Comparison of ENCODE assay signal across 8 cellular contexts in genomic region chr16:21501223-21501868, GRCh38.
DNase-seq lines count a peak whose midpoint lies in the region; ATAC-seq and TF ChIP-seq lines count a peak whose summit lies in the region.
"Not testable (repeated sequence)": the region's sequence is repeated elsewhere in the genome, so short reads cannot be mapped to it uniquely, and the experiment has no call there.

No MANE protein-coding gene starts in this region.

- H3K36me3 Mint-ChIP-seq in CD4-positive, alpha-beta memory T cell = not testable (repeated sequence)
- peaks cover 28% of the 10 kb centered on the region for H3K36me3 Mint-ChIP-seq in activated T-helper 17 cell treated with anti-CD3 and anti-CD28 coated beads, Interleukin-2, amount 50 U/mL, for 72 hours (ENCODE audit: low read depth)

- H3K4me1 Mint-ChIP-seq in CD4-positive, alpha-beta memory T cell = peaks cover 2 to 20% (median 8%) of the 10 kb centered on the region in 4 donors
- not testable (repeated sequence) for H3K4me1 Mint-ChIP-seq in activated T-helper 17 cell treated with anti-CD3 and anti-CD28 coated beads, Interleukin-2, amount 50 U/mL, for 72 hours

- H3K36me3 ChIP-seq in CD4-positive, alpha-beta memory T cell (ENCODE audit: insufficient read depth, low read length); mucosa of descending colon (ENCODE audit: low read depth): not testable (repeated sequence)

- TF ChIP-seq POLR2A in erythroblast (IDR thresholded peaks at IDR 0.05; ENCODE audit: low read length) = not testable (repeated sequence)

- H3K4me3 Mint-ChIP-seq in CD4-positive, alpha-beta memory T cell = peak overlapping the region; percentile 87 to 91 (median 90)
- peak overlapping the region; percentile 70 for H3K4me3 Mint-ChIP-seq in activated T-helper 17 cell treated with anti-CD3 and anti-CD28 coated beads, Interleukin-2, amount 50 U/mL, for 72 hours

- CTCF ChIA-PET in CD4-positive, alpha-beta memory T cell (lab: Charles Lee; ENCODE audit: partially characterized antibody); RWPE1 (lab: Yijun Ruan, JAX): not testable (repeated sequence)

- ATAC-seq in GM21528 (IDR thresholded peaks at IDR 0.05; ENCODE audit: low FRiP score, unreplicated experiment) (peak; percentile 53), HG03469 (IDR thresholded peaks at IDR 0.05; ENCODE audit: unreplicated experiment) (peak; percentile 24), mucosa of descending colon (peak; percentile 81)
- peak; percentile 68 for ATAC-seq in activated T-helper 17 cell treated with anti-CD3 and anti-CD28 coated beads, Interleukin-2, amount 50 U/mL, for 72 hours (replicated peaks)

- H3K4me3 ChIP-seq in CD4-positive, alpha-beta memory T cell (ENCODE audit: low read length in 2 of 2) = peak overlapping the region in 1 of 2 donors; percentile 70
- peak overlapping the region; percentile 83 for H3K4me3 ChIP-seq in mucosa of descending colon

- not testable (repeated sequence) for H3K9me3 Mint-ChIP-seq in CD4-positive, alpha-beta memory T cell; activated T-helper 17 cell treated with anti-CD3 and anti-CD28 coated beads, Interleukin-2, amount 50 U/mL, for 72 hours

- peaks cover 14% of the 10 kb centered on the region for H3K4me1 ChIP-seq in CD4-positive, alpha-beta memory T cell (ENCODE audit: insufficient read depth, low read length)
- peaks cover 28% of the 10 kb centered on the region for H3K4me1 ChIP-seq in mucosa of descending colon (ENCODE audit: low read depth)

- not testable (repeated sequence) for H3K27me3 Mint-ChIP-seq in CD4-positive, alpha-beta memory T cell; activated T-helper 17 cell treated with anti-CD3 and anti-CD28 coated beads, Interleukin-2, amount 50 U/mL, for 72 hours

- POLR2A ChIA-PET in CD4-positive, alpha-beta memory T cell (lab: Charles Lee; ENCODE audit: partially characterized antibody) = interaction anchor here (0.6 to 2.4 kb wide), 3 partner anchors 9 to 153 kb away, joined by 3 to 15 read pairs (median 4); no protein-coding TSS in a partner anchor
- POLR2A ChIA-PET in RWPE1 (lab: Yijun Ruan, JAX; ENCODE audit: low non-redundant PET) = not testable (repeated sequence)

- H3K9me3 ChIP-seq in CD4-positive, alpha-beta memory T cell (ENCODE audit: control insufficient read depth in 1 of 2, low read length in 2 of 2); mucosa of descending colon: not testable (repeated sequence)

- not testable (repeated sequence) for TF ChIP-seq CTCF in RWPE1 (conservative IDR thresholded peaks at IDR 0.05; ENCODE audit: low read depth); mucosa of descending colon (IDR thresholded peaks at IDR 0.05)

- intact Hi-C loops in CD4-positive, alpha-beta memory T cell (cut with micrococcal nuclease); mucosa of descending colon (cut with DNase I, micrococcal nuclease): not testable (repeated sequence)

- H3K27ac ChIP-seq in CD4-positive, alpha-beta memory T cell (ENCODE audit: low read depth, low read length) = peak overlapping the region; percentile 92
- peak overlapping the region; percentile 98 for H3K27ac ChIP-seq in RWPE1

- DNase-seq in CD4-positive, alpha-beta memory T cell = peak; percentile 68 to 82 (median 76)
- DNase-seq in RWPE1 (ENCODE audit: low spot score) = not testable (repeated sequence)
- DNase-seq in erythroblast (lab: John Stamatoyannopoulos, UW) (peak; percentile 82 to 90), mucosa of descending colon (peak; percentile 82 to 91 (median 89))
- DNase-seq in stimulated activated CD8-positive, alpha-beta memory T cell treated with anti-CD3 and anti-CD28 coated beads, Interleukin-12 subunit alpha, Interleukin-12 subunit beta, amount 100 ng/mL, for 4 hours (ENCODE audit: low read depth) = peak; percentile 70

- H3K27ac Mint-ChIP-seq in CD4-positive, alpha-beta memory T cell = peak overlapping the region; percentile 86 to 95 (median 95)
- peak overlapping the region; percentile 92 for H3K27ac Mint-ChIP-seq in activated T-helper 17 cell treated with anti-CD3 and anti-CD28 coated beads, Interleukin-2, amount 50 U/mL, for 72 hours

- not testable (repeated sequence) for H3K27me3 ChIP-seq in CD4-positive, alpha-beta memory T cell (ENCODE audit: insufficient read depth, low read length)

Comparison
In these comparisons a context has a peak if more than half of its experiments do, and no peak if none do; other contexts are left out.
1. ATAC-seq: peak in every context shown above with its lines; median percentile 81 in mucosa of descending colon; 68 in activated T-helper 17 cell treated with anti-CD3 and anti-CD28 coated beads, Interleukin-2, amount 50 U/mL, for 72 hours; 53 in GM21528; 24 in HG03469.